8 cellular contexts compared by ENCODE assay signal in genomic region chr18:4068552-4069158, GRCh38.
DNase-seq lines count a peak whose midpoint lies in the region; ATAC-seq and TF ChIP-seq lines count a peak whose summit lies in the region.

No MANE protein-coding gene starts in this region.

- H3K27ac Mint-ChIP-seq in osteocyte (ENCODE audit: unreplicated experiment) = no peak overlapping the region

- H3K9me3 Mint-ChIP-seq in osteocyte (ENCODE audit: unreplicated experiment) = peaks cover 9% of the 10 kb centered on the region

- H3K4me3 Mint-ChIP-seq in osteocyte (ENCODE audit: unreplicated experiment) = no peak overlapping the region

- no peaks in the 10 kb centered on the region for H3K4me1 Mint-ChIP-seq in osteocyte (ENCODE audit: unreplicated experiment)

- no peak overlapping the region for H3K4me3 ChIP-seq in WI38 (ENCODE audit: low read depth, low read length)

- DNase-seq in A172 (ENCODE audit: low spot score) (peak; percentile 55), GM04504 (ENCODE audit: low read depth) (peak; percentile 10), NCI-H1694 treated with DMSO at 0.1 percent for 48 hours (lab: John Stamatoyannopoulos, UW) (peak; percentile 14), fibroblast of gingiva (ENCODE audit: low read depth) (peak; percentile 17), osteocyte (ENCODE audit: extremely low spot score, unreplicated experiment) (no peak), NCI-H1436 (lab: John Stamatoyannopoulos, UW) (no peak)

- peak; percentile 84 for ATAC-seq in HG02642 (IDR thresholded peaks at IDR 0.05; ENCODE audit: poor library complexity, unreplicated experiment)

- H3K36me3 Mint-ChIP-seq in osteocyte (ENCODE audit: unreplicated experiment) = no peaks in the 10 kb centered on the region

- TF ChIP-seq CTCF in WI38 (IDR thresholded peaks at IDR 0.05; ENCODE audit: low read depth, low read length) = peak; percentile 82
- peak; percentile 82 for TF ChIP-seq CTCF in osteocyte (IDR thresholded peaks at IDR 0.05)

- peaks cover 5% of the 10 kb centered on the region for H3K27me3 Mint-ChIP-seq in osteocyte (ENCODE audit: unreplicated experiment)

Comparison
In these comparisons a context has a peak if more than half of its experiments do, and no peak if none do; other contexts are left out.
1. DNase-seq: peak in A172 (single experiment), GM04504 (single experiment), NCI-H1694 treated with DMSO at 0.1 percent for 48 hours (single experiment) and fibroblast of gingiva (single experiment); none in osteocyte (single experiment) and NCI-H1436 (single experiment).